In the genomic region with DNA sequence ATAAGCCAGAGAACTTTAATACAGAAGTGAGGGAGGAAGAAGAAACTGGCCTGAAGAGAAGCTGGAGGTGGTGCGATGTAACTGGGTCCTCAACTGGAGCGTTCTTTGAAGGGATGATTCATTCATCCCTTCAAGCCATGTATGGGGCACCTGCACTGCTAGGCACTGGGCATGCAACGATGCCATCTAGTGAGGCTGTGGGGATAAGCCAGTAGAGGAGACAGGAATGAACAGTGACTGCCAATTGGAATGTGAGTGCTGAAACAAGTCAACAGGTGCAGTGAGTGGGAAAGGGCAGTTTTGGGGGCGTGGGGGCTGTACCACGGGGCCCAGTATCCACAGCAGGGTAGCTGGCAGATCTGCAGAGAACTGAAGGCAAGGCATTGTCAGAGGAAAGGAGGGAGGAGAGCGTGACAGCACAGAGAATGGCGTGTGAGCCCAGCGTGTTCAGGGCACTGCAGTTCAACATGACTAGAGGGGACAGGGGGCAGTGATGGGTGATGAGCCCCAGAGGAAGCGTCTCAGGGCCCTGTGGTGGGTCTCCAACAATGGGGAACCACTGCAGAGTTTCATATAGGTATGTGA, we compare ENCODE assay signal across 9 cellular contexts. TPM values are rescaled to one million over a fixed set of nuclear protein-coding genes. Genes with fewer than 3 reads are reported as not detected.
DNase-seq lines count a peak whose midpoint lies in the region; ATAC-seq and TF ChIP-seq lines count a peak whose summit lies in the region.
"Had no signal": no experiment of that assay in that cellular context is flagged by ENCODE, and none has a peak within 500 bp of the region (broad histone marks: within the 10 kb centered on the region; RNA-seq: fewer than 3 reads in every experiment).

No MANE protein-coding gene starts in this region.

- H3K27me3 ChIP-seq in tibial artery: no peaks in the 10 kb centered on the region
- H3K27me3 ChIP-seq: Peyer's patch had no signal

- H3K4me3 ChIP-seq in tibial artery: no peak overlapping the region
- H3K4me3 ChIP-seq: Peyer's patch had no signal

- peaks cover 0 to 65% (median 11%) of the 10 kb centered on the region in 4 donors for H3K4me1 ChIP-seq in tibial artery

- H3K36me3 ChIP-seq in tibial artery: no peaks in the 10 kb centered on the region
- H3K36me3 ChIP-seq: Peyer's patch had no signal

- DNase-seq in Daoy (ENCODE audit: low read depth): peak; percentile 78
- peak; percentile 39 for DNase-seq in HuH-7.5 (ENCODE audit: low spot score)
- peak; percentile 82 for DNase-seq in SW480 (ENCODE audit: low spot score)
- peak; percentile 27 for DNase-seq in inferior parietal cortex (ENCODE audit: extremely low spot score)
- no peak for DNase-seq in effector CD8-positive, alpha-beta T cell (lab: John Stamatoyannopoulos, UW)
- DNase-seq in GM03348 (ENCODE audit: low spot score): no peak
- no peak for DNase-seq in tibial artery

- TF ChIP-seq CTCF in tibial artery (IDR thresholded peaks at IDR 0.05): peak in 1 of 2 experiments; percentile 39

- intact Hi-C loops in tibial artery (cut with DNase I; ENCODE audit: low total_unique reads): no loop called here

- peak overlapping the region in 1 of 2 donors; percentile 62 for H3K27ac ChIP-seq in tibial artery
- H3K27ac ChIP-seq: Peyer's patch had no signal

- no peak for ATAC-seq in HG02938 (IDR thresholded peaks at IDR 0.05; ENCODE audit: unreplicated experiment)

- H3K9me3 ChIP-seq in tibial artery: no peaks in the 10 kb centered on the region
- H3K9me3 ChIP-seq: Peyer's patch had no signal

RNA-seq across cellular contexts. Expression of a gene that starts 3.8 kb away (rescaled TPM):
- 107 and 148 TPM in 2 replicates for total RNA-seq in Daoy (2014; rRNA removed; shearing (Covaris generic))

RNA-seq across cellular contexts. Expression of a gene that starts 42.2 kb away (rescaled TPM):
- 111 and 148 TPM in 2 replicates for total RNA-seq in Daoy (2014; rRNA removed; shearing (Covaris generic))

Comparison
In these comparisons a context has a peak if more than half of its experiments do, and no peak if none do; other contexts are left out.
1. DNase-seq: peak in Daoy (single experiment), HuH-7.5 (single experiment), SW480 (single experiment) and inferior parietal cortex (single experiment); none in effector CD8-positive, alpha-beta T cell (single experiment), GM03348 (single experiment) and tibial artery (0 of 2).